Comparison of ENCODE assay signal across 24 cellular contexts in genomic region chr14:32422440-32422839, GRCh38.
"Had no signal": no experiment of that assay in that cellular context is flagged by ENCODE, and none has a peak within 500 bp of the region (broad histone marks: within the 10 kb centered on the region; RNA-seq: fewer than 3 reads in every experiment).

No MANE protein-coding gene starts in this region.

- DNase-seq: dermis blood vessel endothelial cell; dorsolateral prefrontal cortex; effector CD4-positive, alpha-beta T cell; effector memory CD4-positive, alpha-beta T cell; foreskin keratinocyte; heart left ventricle; hypothalamus; immature natural killer cell; islet precursor cell; kidney; kidney glomerular epithelial cell; left lung; left ventricle myocardium superior; lower lobe of right lung; mesendoderm; midbrain; naive thymus-derived CD4-positive, alpha-beta T cell had no signal

- H3K9me3 ChIP-seq: lower lobe of right lung had no signal

- H3K79me2 ChIP-seq: hepatocyte had no signal

- H3K27ac ChIP-seq: coronary artery, esophagus muscularis mucosa, foreskin keratinocyte, gastroesophageal sphincter, hepatocyte, left lung, lower lobe of right lung had no signal

- ATAC-seq: foreskin keratinocyte; gastroesophageal sphincter; heart left ventricle; left lung; left ventricle myocardium superior; lower lobe of right lung; naive thymus-derived CD4-positive, alpha-beta T cell had no signal

- H2AFZ ChIP-seq: hepatocyte had no signal

- H3K36me3 ChIP-seq: esophagus muscularis mucosa, gastroesophageal sphincter, heart left ventricle, left lung, lower lobe of right lung had no signal

- H3K4me2 ChIP-seq: hepatocyte had no signal

- H3K27me3 ChIP-seq: dorsolateral prefrontal cortex, esophagus muscularis mucosa, foreskin keratinocyte, gastroesophageal sphincter, heart left ventricle, hepatocyte, left lung had no signal

- FAIRE-seq: colon, endothelial cell of umbilical vein, frontal cortex, kidney had no signal

- H3K4me1 ChIP-seq: left lung, lower lobe of right lung had no signal

- H3K4me3 ChIP-seq: coronary artery, dorsolateral prefrontal cortex, esophagus muscularis mucosa, gastroesophageal sphincter, heart left ventricle, hepatocyte, left lung, lower lobe of right lung had no signal
